ENCODE assay signal across 10 cellular contexts in the genomic region with DNA sequence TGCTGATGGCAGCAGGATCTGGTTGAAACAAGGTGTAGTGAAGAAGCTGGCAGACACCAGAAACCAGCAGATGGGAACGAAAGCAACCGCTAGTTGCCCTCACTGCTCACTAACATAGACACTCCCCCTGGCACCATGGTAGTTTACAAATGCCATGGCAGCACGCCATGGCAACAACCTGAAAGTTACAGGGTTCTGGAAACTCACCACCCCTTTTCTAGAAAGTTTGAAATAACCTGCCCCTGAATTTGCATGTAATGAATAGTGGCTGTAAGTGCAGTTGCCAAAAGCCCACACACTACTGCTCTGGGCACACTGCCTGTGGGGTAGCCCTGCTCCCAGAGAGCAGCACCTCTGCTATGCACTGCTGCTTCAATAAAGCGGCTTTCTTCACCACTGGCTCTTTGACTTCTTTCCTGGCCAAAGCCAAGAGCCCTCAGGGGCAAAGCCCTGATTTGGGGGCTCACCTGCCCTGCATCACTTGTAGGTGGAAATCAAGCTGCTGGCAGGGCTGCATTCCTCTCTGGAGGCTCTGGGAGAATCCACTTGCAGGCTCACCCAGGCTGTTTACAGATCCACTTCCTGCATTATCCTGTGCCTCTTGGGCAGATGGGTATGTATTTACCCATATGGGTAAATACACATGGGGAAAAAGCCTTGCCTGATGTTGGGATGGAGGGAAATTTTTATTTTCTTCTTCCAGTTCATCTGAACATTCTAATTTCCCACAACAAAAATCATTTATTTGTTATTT. TPM values are rescaled to one million over a fixed set of nuclear protein-coding genes. Genes with fewer than 3 reads are reported as not detected.
A peak's percentile ranks its signal among the peaks of the same experiment; 100 is the strongest.
DNase-seq lines count a peak whose midpoint lies in the region; ATAC-seq, FAIRE-seq and TF ChIP-seq lines count a peak whose summit lies in the region.
"Had no signal": no experiment of that assay in that cellular context is flagged by ENCODE, and none has a peak within 500 bp of the region (broad histone marks: within the 10 kb centered on the region; RNA-seq: fewer than 3 reads in every experiment).

No MANE protein-coding gene starts in this region.

- H3K9me3 ChIP-seq in liver (ENCODE audit: control insufficient read depth in 4 of 4, low read length in 3 of 4) = no peaks in the 10 kb centered on the region
- no peaks in the 10 kb centered on the region for H3K9me3 ChIP-seq in HepG2 (ENCODE audit: low read length)
- H3K9me3 ChIP-seq in BE2C = no peaks in the 10 kb centered on the region

- no peak overlapping the region for H3K4me2 ChIP-seq in HepG2 (ENCODE audit: low read depth, low read length)

- DNase-seq in HepG2 (ENCODE audit: low spot score) (no peak), NCI-H1092 treated with DMSO at 0.1 percent for 48 hours (lab: John Stamatoyannopoulos, UW) (peak; percentile 61), erythroblast (lab: John Stamatoyannopoulos, UW) (no peak), BE2C (no peak), NCI-H748 treated with DMSO at 0.1 percent for 48 hours (lab: John Stamatoyannopoulos, UW) (no peak)
- no peak for DNase-seq in activated naive CD4-positive, alpha-beta T cell treated with Interleukin-2 at 50 U/mL for 16 hours

- WGBS in liver = 39% methylated on average over 4 of the region's 4 CpGs
- WGBS in HepG2 (ENCODE audit: low lambda C conversion rate) = 33% methylated on average over 3 of the region's 4 CpGs

- H3K27ac ChIP-seq in liver (ENCODE audit: low read depth in 1 of 2, low read length in 2 of 2) = peak overlapping the region in 1 of 2 donors; percentile 69
- no peak overlapping the region for H3K27ac ChIP-seq in HepG2 (ENCODE audit: extremely low read length, insufficient read depth, low read length)

- FAIRE-seq in HepG2 (lab: Jason Lieb, UNC) = no peak
- FAIRE-seq: K562 had no signal

- H3K4me3 ChIP-seq in liver (ENCODE audit: low read depth in 1 of 3, low read length in 3 of 3) (no peak overlapping the region), HepG2 (replicated peaks in 1 of 3; ENCODE audit: insufficient read depth in 1 of 3, low read depth in 2 of 3, low read length in 3 of 3) (no peak overlapping the region), BE2C (ENCODE audit: low read depth, low read length) (no peak overlapping the region)
- H3K4me3 ChIP-seq: K562 had no signal

- TF ChIP-seq RAD21 in liver (IDR thresholded peaks at IDR 0.05) (peak in 1 of 2 donors; percentile 20), HepG2 (CRISPR knock-in tag; IDR thresholded peaks at IDR 0.05) (no peak)

- ATAC-seq in HepG2 (no peak), HG02571 (IDR thresholded peaks at IDR 0.05; ENCODE audit: unreplicated experiment) (no peak)
- ATAC-seq: K562, sciatic nerve had no signal

- POLR2A ChIA-PET in HepG2 (lab: Yijun Ruan, JAX) = no interaction called here

- peaks cover 2 to 16% (median 12%) of the 10 kb centered on the region in 4 donors for H3K4me1 ChIP-seq in liver (ENCODE audit: control insufficient read depth in 4 of 4, insufficient read depth in 4 of 4, low read length in 3 of 4)
- H3K4me1 ChIP-seq in HepG2 (ENCODE audit: insufficient read depth, low read length) = peaks cover 31% of the 10 kb centered on the region
- no peaks in the 10 kb centered on the region; the same call in 1 of the 2 replicates for H3K4me1 ChIP-seq in BE2C

- H3K9ac ChIP-seq in liver (ENCODE audit: low read depth in 1 of 2, low read length in 2 of 2) = no peak overlapping the region
- no peak overlapping the region for H3K9ac ChIP-seq in HepG2 (ENCODE audit: insufficient read depth, low read depth, low read length)

- TF ChIP-seq EP300 in HepG2 (IDR thresholded peaks at IDR 0.05; ENCODE audit: low read depth in 2 of 2, low read length in 2 of 2) = no peak
- TF ChIP-seq EP300 in HepG2 (CRISPR knock-in tag; IDR thresholded peaks at IDR 0.05; ENCODE audit: borderline replicate concordance) = no peak

- H2AFZ ChIP-seq in HepG2 (ENCODE audit: low read length) = no peak overlapping the region

- H3K27me3 ChIP-seq in liver (ENCODE audit: control insufficient read depth in 4 of 4, insufficient read depth in 4 of 4, low read length in 3 of 4) (no peaks in the 10 kb centered on the region), HepG2 (ENCODE audit: control insufficient read depth in 1 of 2, insufficient read depth in 2 of 2, low read length in 2 of 2) (peaks cover 0 to 28% of the 10 kb centered on the region in 2 experiments; a peak in 3 of 5 replicates), BE2C (no peaks in the 10 kb centered on the region)

- no peak for TF ChIP-seq POLR2A in HepG2 (IDR thresholded peaks at IDR 0.05; ENCODE audit: insufficient read depth in 1 of 2, low read depth in 2 of 2, low read length in 2 of 2)
- peak; percentile 52 for TF ChIP-seq POLR2A in erythroblast (IDR thresholded peaks at IDR 0.05; ENCODE audit: low read length)

- in situ Hi-C loops in HepG2 (cut with HindIII; ENCODE audit: extremely low pct_ligation_motif_present, low pct_unique_long_range_greater_than_20kb) = no loop called here

- H3K36me3 ChIP-seq in liver (ENCODE audit: control insufficient read depth in 4 of 4, insufficient read depth in 3 of 4, low read depth in 1 of 4, low read length in 3 of 4) (no peaks in the 10 kb centered on the region), HepG2 (replicated peaks in 1 of 2; ENCODE audit: control insufficient read depth in 1 of 2, insufficient read depth in 2 of 2, low read length in 2 of 2) (no peaks in the 10 kb centered on the region), BE2C (no peaks in the 10 kb centered on the region)

- H3K79me2 ChIP-seq in HepG2 (ENCODE audit: insufficient read depth, low read length) = no peaks in the 10 kb centered on the region

- intact Hi-C loops in HepG2 (cut with micrococcal nuclease; ENCODE audit: unreplicated experiment) = no loop called here

- no peaks in the 10 kb centered on the region for H4K20me1 ChIP-seq in HepG2 (ENCODE audit: insufficient read depth, low read length)

- peak; percentile 10 for TF ChIP-seq CTCF in liver (IDR thresholded peaks at IDR 0.05; ENCODE audit: low read depth, low read length, missing input control)
- no peak for TF ChIP-seq CTCF in HepG2 (CRISPR knock-in tag; IDR thresholded peaks at IDR 0.05)
- no peak for TF ChIP-seq CTCF in BE2C (IDR thresholded peaks at IDR 0.05; ENCODE audit: low read depth, low read length)

- no TSS peak for BruUV-seq in HepG2 (replicated peaks; lab: Mats Ljungman, UMichigan)

- CTCF ChIA-PET in HepG2 (lab: Yijun Ruan, JAX; ENCODE audit: low intra/inter-chr PET ratio, low total read pairs) = no interaction called here

RNA-seq across cellular contexts. Expression of a gene that starts 2.0 kb away (rescaled TPM):
- total RNA-seq in liver = 10 to 100 TPM in 1 of 2 donors, not detected in 1; 12.0 TPM
- under 1 TPM in 1 of 2 donors, not detected in 1; 0.16 TPM for polyA plus RNA-seq in liver
- not detected in 2 replicates for total RNA-seq in HepG2 (2016; rRNA removed; fragmentation: Illumina TruSeq; extraction: Trizol)
- not detected in 2 replicates for total RNA-seq in HepG2 (2016; cell fraction: cytosol; rRNA removed; fragmentation: Illumina TruSeq; extraction: Trizol; ENCODE audit: low read depth)
- not detected in 2 replicates for total RNA-seq in HepG2 (2016; cell fraction: insoluble cytoplasmic fraction; rRNA removed; fragmentation: Illumina TruSeq; extraction: Trizol)
- not detected in 2 replicates for total RNA-seq in HepG2 (2016; cell fraction: membrane; rRNA removed; fragmentation: Illumina TruSeq; extraction: Trizol)
- not detected in 2 replicates for total RNA-seq in HepG2 (2016; cell fraction: nucleus; rRNA removed; fragmentation: Illumina TruSeq; extraction: Trizol)
- polyA plus RNA-seq in HepG2 (2011; rRNA removed) = not detected in 2 replicates
- polyA plus RNA-seq in HepG2 (2011; cell fraction: cytosol; rRNA removed) = not detected in 2 replicates
- not detected in 2 replicates for polyA plus RNA-seq in HepG2 (2011; cell fraction: nucleus; rRNA removed)
- not detected in 2 replicates for polyA plus RNA-seq in HepG2 (2012)
- polyA plus RNA-seq in HepG2 (2016; cell fraction: cytosol; fragmentation: Illumina TruSeq; extraction: Trizol; ENCODE audit: low read depth) = not detected in 2 replicates
- not detected in 2 replicates for polyA plus RNA-seq in HepG2 (2016; cell fraction: insoluble cytoplasmic fraction; fragmentation: Illumina TruSeq; extraction: Trizol; ENCODE audit: low read depth)
- not detected in 2 replicates for polyA plus RNA-seq in HepG2 (2016; cell fraction: membrane; fragmentation: Illumina TruSeq; extraction: Trizol; ENCODE audit: low read depth)
- not detected in 2 replicates for polyA plus RNA-seq in HepG2 (2016; cell fraction: nucleus; fragmentation: Illumina TruSeq; extraction: Trizol; ENCODE audit: insufficient read depth, low read depth)
- not detected in 2 replicates for polyA minus RNA-seq in HepG2 (2011; rRNA and poly(A)+ RNA removed; ENCODE audit: low replicate concordance)
- not detected in 2 replicates for polyA minus RNA-seq in HepG2 (2011; cell fraction: cytosol; rRNA and poly(A)+ RNA removed)
- not detected in 2 replicates for polyA minus RNA-seq in HepG2 (2011; cell fraction: nucleus; rRNA and poly(A)+ RNA removed)
- not detected for polyA plus RNA-seq in BE2C (2012; ENCODE audit: insufficient read depth, insufficient read length, low read depth)
- total RNA-seq: K562 had no signal
- polyA plus RNA-seq: K562 had no signal

RNA-seq across cellular contexts. Expression of a gene that starts 57.5 kb away (rescaled TPM):
- total RNA-seq in liver = 1 to 10 TPM in 1 of 2 donors, under 1 TPM in 1; 0.14 to 1.0 TPM
- polyA plus RNA-seq in liver = under 1 TPM; 0.08 to 0.33 TPM
- total RNA-seq in HepG2 (2016; rRNA removed; fragmentation: Illumina TruSeq; extraction: Trizol) = not detected in 2 replicates
- not detected in 2 replicates for total RNA-seq in HepG2 (2016; cell fraction: cytosol; rRNA removed; fragmentation: Illumina TruSeq; extraction: Trizol; ENCODE audit: low read depth)
- total RNA-seq in HepG2 (2016; cell fraction: insoluble cytoplasmic fraction; rRNA removed; fragmentation: Illumina TruSeq; extraction: Trizol) = not detected in 2 replicates
- not detected in 2 replicates for total RNA-seq in HepG2 (2016; cell fraction: membrane; rRNA removed; fragmentation: Illumina TruSeq; extraction: Trizol)
- not detected in 2 replicates for total RNA-seq in HepG2 (2016; cell fraction: nucleus; rRNA removed; fragmentation: Illumina TruSeq; extraction: Trizol)
- 0.03 TPM in 1 of 2 replicates, not detected in the other for polyA plus RNA-seq in HepG2 (2011; rRNA removed)
- polyA plus RNA-seq in HepG2 (2011; cell fraction: cytosol; rRNA removed) = 0.03 TPM in 1 of 2 replicates, not detected in the other
- polyA plus RNA-seq in HepG2 (2011; cell fraction: nucleus; rRNA removed) = 0.08 TPM in 1 of 2 replicates, not detected in the other
- not detected in 2 replicates for polyA plus RNA-seq in HepG2 (2012)
- not detected in 2 replicates for polyA plus RNA-seq in HepG2 (2016; cell fraction: cytosol; fragmentation: Illumina TruSeq; extraction: Trizol; ENCODE audit: low read depth)
- not detected in 2 replicates for polyA plus RNA-seq in HepG2 (2016; cell fraction: insoluble cytoplasmic fraction; fragmentation: Illumina TruSeq; extraction: Trizol; ENCODE audit: low read depth)
- not detected in 2 replicates for polyA plus RNA-seq in HepG2 (2016; cell fraction: membrane; fragmentation: Illumina TruSeq; extraction: Trizol; ENCODE audit: low read depth)
- not detected in 2 replicates for polyA plus RNA-seq in HepG2 (2016; cell fraction: nucleus; fragmentation: Illumina TruSeq; extraction: Trizol; ENCODE audit: insufficient read depth, low read depth)
- not detected in 2 replicates for polyA minus RNA-seq in HepG2 (2011; rRNA and poly(A)+ RNA removed; ENCODE audit: low replicate concordance)
- polyA minus RNA-seq in HepG2 (2011; cell fraction: cytosol; rRNA and poly(A)+ RNA removed) = not detected in 2 replicates
- not detected in 2 replicates for polyA minus RNA-seq in HepG2 (2011; cell fraction: nucleus; rRNA and poly(A)+ RNA removed)
- polyA plus RNA-seq in BE2C (2012; ENCODE audit: insufficient read depth, insufficient read length, low read depth) = not detected
- total RNA-seq: K562 had no signal
- polyA plus RNA-seq: K562 had no signal
